ENCODE assay signal across 7 cellular contexts in genomic region chr12:57129311-57130288, GRCh38. TPM values are rescaled to one million over a fixed set of nuclear protein-coding genes. Genes with fewer than 3 reads are reported as not detected.
DNase-seq lines count a peak whose midpoint lies in the region; ATAC-seq lines count a peak whose summit lies in the region.
"Had no signal": no experiment of that assay in that cellular context is flagged by ENCODE, and none has a peak within 500 bp of the region (broad histone marks: within the 10 kb centered on the region; RNA-seq: fewer than 3 reads in every experiment).

No MANE protein-coding gene starts in this region.

- peak; percentile 35 for DNase-seq in AG20443 (ENCODE audit: low spot score)
- no peak for DNase-seq in T-helper 17 cell
- DNase-seq in left kidney (ENCODE audit: low read depth, low spot score) = peak; percentile 44
- no peak for DNase-seq in AG08396 (ENCODE audit: low spot score)
- DNase-seq: effector CD8-positive, alpha-beta T cell had no signal

- peak overlapping the region; percentile 70 for H3K4me3 Mint-ChIP-seq in T-helper 17 cell

- H3K27me3 Mint-ChIP-seq in T-helper 17 cell = no peaks in the 10 kb centered on the region

- no peak overlapping the region for H3K27ac Mint-ChIP-seq in T-helper 17 cell

- H3K4me1 Mint-ChIP-seq in T-helper 17 cell = peaks cover 7% of the 10 kb centered on the region

- no peaks in the 10 kb centered on the region for H3K9me3 ChIP-seq in T-helper 17 cell (ENCODE audit: control insufficient read depth, low read length, poor library complexity, severe bottlenecking)

- no peaks in the 10 kb centered on the region for H3K36me3 Mint-ChIP-seq in T-helper 17 cell (ENCODE audit: low read depth)

- ATAC-seq in T-helper 17 cell = no peak
- ATAC-seq in GM18519 (IDR thresholded peaks at IDR 0.05; ENCODE audit: low FRiP score, unreplicated experiment) = no peak
- ATAC-seq in GM21786 (IDR thresholded peaks at IDR 0.05; ENCODE audit: unreplicated experiment) = no peak

RNA-seq across cellular contexts. Expression of gene LRP1, which starts 1.3 kb away (rescaled TPM):
- total RNA-seq in T-helper 17 cell = 10 to 100 TPM in 1 of 2 donors, 1 to 10 TPM in 1; 3.8 to 11.6 TPM

RNA-seq across cellular contexts. Expression of gene LRP1-AS, which starts 17.8 kb away (rescaled TPM):
- total RNA-seq in T-helper 17 cell = not detected

RNA-seq across cellular contexts. Expression of gene STAT6, which starts 18.4 kb away (rescaled TPM):
- total RNA-seq in T-helper 17 cell = 100 to 1,000 TPM; 205 to 253 TPM

RNA-seq across cellular contexts. Expression of gene NAB2, which starts 40.7 kb away (rescaled TPM):
- 1 to 10 TPM; 4.0 to 5.0 TPM for total RNA-seq in T-helper 17 cell

RNA-seq across cellular contexts. Expression of gene NEMP1, which starts 51.0 kb away (rescaled TPM):
- total RNA-seq in T-helper 17 cell = 10 to 100 TPM; 12.2 to 14.1 TPM

Comparison
In these comparisons a context has a peak if more than half of its experiments do, and no peak if none do; other contexts are left out.
1. DNase-seq: peak in AG20443 (single experiment) and left kidney (single experiment); none in T-helper 17 cell (0 of 3) and AG08396 (single experiment).